Comparison of ENCODE assay signal across 22 cellular contexts in the genomic region with DNA sequence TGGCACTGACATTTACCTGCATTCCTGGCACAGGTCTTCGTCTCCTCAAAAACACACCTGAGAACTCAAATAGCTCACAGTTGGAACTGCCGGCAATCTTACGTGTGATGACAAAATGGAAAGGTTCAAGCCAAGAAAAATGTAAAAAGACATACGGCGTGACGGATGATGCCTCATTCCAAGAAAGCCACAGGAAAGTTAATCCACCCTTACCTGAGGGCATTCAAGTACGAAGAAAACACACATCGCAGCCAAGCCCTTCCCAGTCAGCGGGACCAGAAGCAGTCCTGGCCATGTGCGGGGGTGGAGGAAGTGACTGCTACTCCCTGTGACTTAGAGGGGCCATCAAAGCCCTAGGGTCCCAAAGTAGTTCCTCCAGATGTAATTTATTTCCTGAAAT.
"Had no signal": no experiment of that assay in that cellular context is flagged by ENCODE, and none has a peak within 500 bp of the region (broad histone marks: within the 10 kb centered on the region; RNA-seq: fewer than 3 reads in every experiment).

No MANE protein-coding gene starts in this region.

- H3K27ac Mint-ChIP-seq: activated B cell treated with CpG ODN at 0.5 μM for 24 hours; activated naive CD4-positive, alpha-beta T cell treated with anti-CD3 and anti-CD28 coated beads for 36 hours; activated naive CD8-positive, alpha-beta T cell treated with anti-CD3 and anti-CD28 coated beads, Interleukin-2, amount 50 U/mL, for 24 hours; natural killer cell; T-helper 1 cell treated with Interleukin-12 subunit alpha and Interleukin-12 subunit beta and Interleukin-4 antibody, amounts not matched to agents 30 μg/mL and 1 μg/mL, for 36 hours had no signal

- DNase-seq: activated B cell treated with CpG ODN at 0.5 μM for 24 hours; activated CD4-positive, alpha-beta T cell treated with anti-CD3 and anti-CD28 coated beads for 4 hours; activated CD4-positive, alpha-beta T cell treated with anti-CD3 and anti-CD28 coated beads, Interleukin-2, amount 50 U/mL, for 48 hours; activated naive CD4-positive, alpha-beta T cell treated with anti-CD3 and anti-CD28 coated beads for 36 hours; activated naive CD8-positive, alpha-beta T cell treated with anti-CD3 and anti-CD28 coated beads, Interleukin-2, amount 50 U/mL, for 24 hours; activated T-cell treated with anti-CD3 and anti-CD28 coated beads, Interleukin-2, amount 50 U/mL, for 48 hours; body of pancreas; effector memory CD4-positive, alpha-beta T cell; esophagus squamous epithelium; midbrain; natural killer cell; psoas muscle; spleen; stimulated activated CD4-positive, alpha-beta T cell treated with anti-CD3 and anti-CD28 coated beads, Interleukin-4, amount 100 ng/mL, for 1 hour; stimulated activated naive CD4-positive, alpha-beta T cell; T1000; testis; upper lobe of left lung had no signal

- H3K36me3 Mint-ChIP-seq: natural killer cell had no signal

- H3K4me1 ChIP-seq: body of pancreas, psoas muscle, right atrium auricular region, spleen, testis, upper lobe of left lung had no signal

- H3K4me3 Mint-ChIP-seq: activated B cell treated with CpG ODN at 0.5 μM for 24 hours; activated naive CD4-positive, alpha-beta T cell treated with anti-CD3 and anti-CD28 coated beads for 36 hours; activated naive CD8-positive, alpha-beta T cell treated with anti-CD3 and anti-CD28 coated beads, Interleukin-2, amount 50 U/mL, for 24 hours; natural killer cell; T-helper 1 cell treated with Interleukin-12 subunit alpha and Interleukin-12 subunit beta and Interleukin-4 antibody, amounts not matched to agents 30 μg/mL and 1 μg/mL, for 36 hours had no signal

- H3K27me3 ChIP-seq: body of pancreas, esophagus squamous epithelium, right atrium auricular region, spleen, testis, upper lobe of left lung had no signal

- H3K9me3 Mint-ChIP-seq: activated B cell treated with CpG ODN at 0.5 μM for 24 hours; activated naive CD4-positive, alpha-beta T cell treated with anti-CD3 and anti-CD28 coated beads for 36 hours; activated naive CD8-positive, alpha-beta T cell treated with anti-CD3 and anti-CD28 coated beads, Interleukin-2, amount 50 U/mL, for 24 hours; T-helper 1 cell treated with Interleukin-12 subunit alpha and Interleukin-12 subunit beta and Interleukin-4 antibody, amounts not matched to agents 30 μg/mL and 1 μg/mL, for 36 hours had no signal

- ATAC-seq: activated naive CD8-positive, alpha-beta T cell treated with anti-CD3 and anti-CD28 coated beads, Interleukin-2, amount 50 U/mL, for 24 hours; body of pancreas; left lobe of liver; natural killer cell; psoas muscle had no signal

- H3K27me3 Mint-ChIP-seq: activated B cell treated with CpG ODN at 0.5 μM for 24 hours had no signal

- H3K36me3 ChIP-seq: esophagus squamous epithelium, right atrium auricular region, spleen, upper lobe of left lung had no signal

- H3K27ac ChIP-seq: body of pancreas, psoas muscle, right atrium auricular region, spleen, testis, upper lobe of left lung had no signal

- FAIRE-seq: colon had no signal

- H3K4me3 ChIP-seq: body of pancreas, esophagus squamous epithelium, psoas muscle, right atrium auricular region, spleen, testis, upper lobe of left lung had no signal

- H3K4me1 Mint-ChIP-seq: activated B cell treated with CpG ODN at 0.5 μM for 24 hours, natural killer cell had no signal

- H3K9me3 ChIP-seq: body of pancreas, esophagus squamous epithelium, psoas muscle, right atrium auricular region, spleen, testis, upper lobe of left lung had no signal
